Comparison of ENCODE assay signal across 15 cellular contexts in genomic region chr16:81876273-81876900, GRCh38.
DNase-seq lines count a peak whose midpoint lies in the region; ATAC-seq, FAIRE-seq and TF ChIP-seq lines count a peak whose summit lies in the region.
"Had no signal": no experiment of that assay in that cellular context is flagged by ENCODE, and none has a peak within 500 bp of the region (broad histone marks: within the 10 kb centered on the region; RNA-seq: fewer than 3 reads in every experiment).

No MANE protein-coding gene starts in this region.

- no peaks in the 10 kb centered on the region for H3K36me3 Mint-ChIP-seq in H9 (ENCODE audit: insufficient read depth in 1 of 3, low read depth in 3 of 3)
- peaks cover 0 to 12% (median 0%) of the 10 kb centered on the region in 3 donors for H3K36me3 Mint-ChIP-seq in CD8-positive, alpha-beta memory T cell

- no peaks in the 10 kb centered on the region for H3K27me3 ChIP-seq in H9 (ENCODE audit: insufficient read depth, low read length)
- H3K27me3 ChIP-seq in H1 (replicated peaks in 1 of 4; ENCODE audit: control insufficient read depth in 3 of 4, extremely low read depth in 1 of 4, insufficient read depth in 3 of 4, low read length in 3 of 4): no peaks in the 10 kb centered on the region
- no peaks in the 10 kb centered on the region for H3K27me3 ChIP-seq in neutrophil
- no peaks in the 10 kb centered on the region for H3K27me3 ChIP-seq in CD8-positive, alpha-beta memory T cell (ENCODE audit: insufficient read depth, low read length, poor library complexity, severe bottlenecking)
- no peaks in the 10 kb centered on the region; the same call in 1 of the 2 replicates for H3K27me3 ChIP-seq in SK-N-SH (ENCODE audit: insufficient read depth)
- H3K27me3 ChIP-seq: BLaER1 had no signal

- H3K27ac Mint-ChIP-seq in H9: peak overlapping the region in 2 of 3 experiments; percentile 29 to 70; a peak in 2 of 7 replicates
- H3K27ac Mint-ChIP-seq in CD8-positive, alpha-beta memory T cell: no peak overlapping the region
- H3K27ac Mint-ChIP-seq: HFFc6 had no signal

- H4K91ac ChIP-seq in H9 (ENCODE audit: insufficient read length, low read depth, low read length) (no peak overlapping the region), H1 (replicated peaks; ENCODE audit: insufficient read length, low read length) (peak overlapping the region; percentile 31)

- H3K4me1 ChIP-seq in H9 (ENCODE audit: insufficient read depth, low read length) (peaks cover 22% of the 10 kb centered on the region; the same call in 1 of the 2 replicates), H1 (replicated peaks in 1 of 4; ENCODE audit: control insufficient read depth in 3 of 4, insufficient read depth in 4 of 4, low read length in 3 of 4) (peaks cover 6 to 19% (median 11%) of the 10 kb centered on the region in 4 experiments), neutrophil (ENCODE audit: control insufficient read depth in 1 of 2, insufficient read depth in 1 of 2, low read depth in 1 of 2, low read length in 1 of 2) (peaks cover 28 to 34% of the 10 kb centered on the region in 2 experiments), SK-N-SH (ENCODE audit: control insufficient read depth in 1 of 2, insufficient read depth in 2 of 2, low read depth in 1 of 2, low read length in 1 of 2) (no peaks in the 10 kb centered on the region)
- no peaks in the 10 kb centered on the region for H3K4me1 ChIP-seq in CD8-positive, alpha-beta memory T cell (ENCODE audit: insufficient read depth, low read length)

- H2BK5ac ChIP-seq in H9 (ENCODE audit: insufficient read length, low read length) (no peak overlapping the region), H1 (ENCODE audit: low read depth, low read length) (no peak overlapping the region; the same call in 1 of the 2 replicates)

- no peak overlapping the region for H3K23ac ChIP-seq in H9 (ENCODE audit: insufficient read length, low read depth, low read length)
- no peak overlapping the region for H3K23ac ChIP-seq in H1 (ENCODE audit: insufficient read length)

- POLR2A ChIA-PET in H1 (lab: Charles Lee; ENCODE audit: partially characterized antibody): no interaction called here
- POLR2A ChIA-PET in CD8-positive, alpha-beta memory T cell (lab: Charles Lee): no interaction called here
- POLR2A ChIA-PET in SK-N-SH (lab: Yijun Ruan, JAX): no interaction called here

- H2BK20ac ChIP-seq in H9 (ENCODE audit: low read depth, low read length, poor library complexity, severe bottlenecking) (no peak overlapping the region), H1 (ENCODE audit: low read length) (no peak overlapping the region)

- no peak overlapping the region for H3K4me2 ChIP-seq in H9 (ENCODE audit: insufficient read depth, insufficient read length, low read length)
- no peak overlapping the region for H3K4me2 ChIP-seq in H1 (ENCODE audit: insufficient read depth in 1 of 2, low read depth in 2 of 2, low read length in 2 of 2)
- H3K4me2 ChIP-seq in SK-N-SH: no peak overlapping the region
- H3K4me2 ChIP-seq: BLaER1 had no signal

- H2BK15ac ChIP-seq in H9 (ENCODE audit: low read depth, low read length): no peak overlapping the region
- H2BK15ac ChIP-seq in H1 (ENCODE audit: low read length): peak overlapping the region; percentile 84; the same call in 1 of the 2 replicates

- no peaks in the 10 kb centered on the region for H3K27me3 Mint-ChIP-seq in H9 (ENCODE audit: low read depth)
- H3K27me3 Mint-ChIP-seq in CD8-positive, alpha-beta memory T cell: peaks cover 0 to 4% of the 10 kb centered on the region in 2 donors

- CTCF ChIA-PET in H1 (lab: Charles Lee; ENCODE audit: partially characterized antibody): interaction anchor here (0.9 to 6.5 kb wide), 15 partner anchors 10 to 412 kb away, joined by 3 to 78 read pairs (median 4); no protein-coding TSS in a partner anchor
- CTCF ChIA-PET in CD8-positive, alpha-beta memory T cell (lab: Charles Lee): interaction anchor here (1.4 kb wide), 1 partner anchor 13 kb away, joined by 4 read pairs; no protein-coding TSS in a partner anchor
- CTCF ChIA-PET in SK-N-SH (lab: Yijun Ruan, JAX): interaction anchor here (0.9 to 4.5 kb wide), 2 partner anchors 10 to 13 kb away, joined by 4 to 30 read pairs; no protein-coding TSS in a partner anchor

- WGBS in H9 (ENCODE audit: extremely low coverage, insufficient read length, low lambda C conversion rate): no CpG with 5 or more reads among the region's 10 CpGs
- 91% methylated on average over 10 of the region's 10 CpGs; no CpG with 5 or more reads in 1 of the 2 experiments for WGBS in H1 (ENCODE audit: extremely low coverage in 1 of 2, insufficient coverage in 1 of 2, insufficient read length in 1 of 2, insufficient replicate concordance in 2 of 2, low coverage in 1 of 2, low lambda C conversion rate in 2 of 2, missing lambda C conversion rate in 1 of 2), 2 experiments
- WGBS in SK-N-SH (ENCODE audit: low lambda C conversion rate): 64% methylated on average over 10 of the region's 10 CpGs

- no peak overlapping the region for H3K4me3 ChIP-seq in H1 (ENCODE audit: extremely low read depth in 1 of 4, insufficient read depth in 2 of 4, low read depth in 3 of 4, low read length in 4 of 4)
- no peak overlapping the region for H3K4me3 ChIP-seq in neutrophil (ENCODE audit: low read depth in 1 of 2, low read length in 1 of 2)
- H3K4me3 ChIP-seq in CD8-positive, alpha-beta memory T cell (ENCODE audit: low read length): no peak overlapping the region
- no peak overlapping the region for H3K4me3 ChIP-seq in SK-N-SH (ENCODE audit: low read depth in 2 of 2, low read length in 1 of 2)
- H3K4me3 ChIP-seq: BLaER1, GM12878, GM23248, K562 had no signal

- no peak overlapping the region for H4K5ac ChIP-seq in H9 (ENCODE audit: insufficient read length, low read depth, low read length)
- no peak overlapping the region for H4K5ac ChIP-seq in H1 (ENCODE audit: insufficient read length, low read depth, low read length)

- H3K23me2 ChIP-seq in H9 (ENCODE audit: insufficient read length, low read depth, low read length, poor library complexity, severe bottlenecking) (no peaks in the 10 kb centered on the region), H1 (ENCODE audit: low read depth, low read length) (no peaks in the 10 kb centered on the region)

- TF ChIP-seq EP300 in H1 (IDR thresholded peaks at IDR 0.05; ENCODE audit: borderline replicate concordance in 1 of 2, low read depth in 2 of 2, low read length in 2 of 2) (no peak), SK-N-SH (IDR thresholded peaks at IDR 0.05; ENCODE audit: borderline replicate concordance in 1 of 2, low read depth in 1 of 2, low read length in 1 of 2) (no peak)

- H3K36me3 ChIP-seq in H1 (ENCODE audit: control insufficient read depth in 2 of 4, insufficient read depth in 4 of 4, low read length in 3 of 4) (no peaks in the 10 kb centered on the region), neutrophil (peaks cover 73% of the 10 kb centered on the region), SK-N-SH (replicated peaks in 1 of 2; ENCODE audit: control insufficient read depth in 1 of 2, insufficient read depth in 2 of 2, low read length in 1 of 2) (no peaks in the 10 kb centered on the region)
- H3K36me3 ChIP-seq in CD8-positive, alpha-beta memory T cell (ENCODE audit: insufficient read depth, low read length): no peaks in the 10 kb centered on the region

- H3K79me2 ChIP-seq in H9 (ENCODE audit: insufficient read depth, low read length) (no peaks in the 10 kb centered on the region), H1 (ENCODE audit: control insufficient read depth in 1 of 2, insufficient read depth in 2 of 2, low read length in 2 of 2) (no peaks in the 10 kb centered on the region), SK-N-SH (ENCODE audit: insufficient read depth) (no peaks in the 10 kb centered on the region)

- no peak overlapping the region for H3K9ac ChIP-seq in H9 (ENCODE audit: extremely low read depth, insufficient read length, low read length)
- H3K9ac ChIP-seq in H1 (replicated peaks in 1 of 4; ENCODE audit: extremely low read depth in 1 of 4, low read depth in 3 of 4, low read length in 3 of 4): no peak overlapping the region
- no peak overlapping the region for H3K9ac ChIP-seq in SK-N-SH
- H3K9ac ChIP-seq: BLaER1, GM23248 had no signal

- no peaks in the 10 kb centered on the region for H3K9me3 Mint-ChIP-seq in H9
- no peaks in the 10 kb centered on the region for H3K9me3 Mint-ChIP-seq in CD8-positive, alpha-beta memory T cell
- H3K9me3 Mint-ChIP-seq: HFFc6 had no signal

- H3K9me3 ChIP-seq in H9 (ENCODE audit: control insufficient read depth, low read depth, low read length) (no peaks in the 10 kb centered on the region), H1 (ENCODE audit: insufficient read depth in 2 of 2, low read depth in 1 of 2, low read length in 1 of 2) (no peaks in the 10 kb centered on the region), neutrophil (no peaks in the 10 kb centered on the region), SK-N-SH (no peaks in the 10 kb centered on the region)
- H3K9me3 ChIP-seq in CD8-positive, alpha-beta memory T cell (ENCODE audit: low read length): no peaks in the 10 kb centered on the region
- H3K9me3 ChIP-seq: BLaER1 had no signal

- no peak overlapping the region for H3T11ph ChIP-seq in H9 (ENCODE audit: low read length)

- no peak overlapping the region for H2AK5ac ChIP-seq in H9 (ENCODE audit: insufficient read length, low read length)
- no peak overlapping the region; the same call in 1 of the 2 replicates for H2AK5ac ChIP-seq in H1 (ENCODE audit: low read depth, low read length)

- TF ChIP-seq CTCF in H9 (conservative IDR thresholded peaks at IDR 0.05): no peak
- TF ChIP-seq CTCF in H1 (IDR thresholded peaks at IDR 0.05; ENCODE audit: control extremely low read depth in 1 of 3, insufficient read depth in 1 of 3, low read depth in 1 of 3, low read length in 3 of 3): no peak
- no peak for TF ChIP-seq CTCF in neutrophil (IDR thresholded peaks at IDR 0.05)
- no peak for TF ChIP-seq CTCF in SK-N-SH (IDR thresholded peaks at IDR 0.05)

- H3K14ac ChIP-seq in H9 (ENCODE audit: insufficient read depth, low read length) (no peak overlapping the region), H1 (ENCODE audit: insufficient read length) (no peak overlapping the region)

- H3K79me1 ChIP-seq in H9 (ENCODE audit: insufficient read depth, low read depth, low read length, poor library complexity, severe bottlenecking) (no peaks in the 10 kb centered on the region), H1 (ENCODE audit: low read depth, low read length) (no peaks in the 10 kb centered on the region)

- no peak overlapping the region for H2BK12ac ChIP-seq in H9 (ENCODE audit: insufficient read length, low read depth, low read length)
- no peak overlapping the region for H2BK12ac ChIP-seq in H1 (ENCODE audit: low read depth, low read length)

- H3K4me1 Mint-ChIP-seq in H9: peaks cover 29 to 40% of the 10 kb centered on the region in 2 experiments
- peaks cover 22 to 25% (median 22%) of the 10 kb centered on the region in 3 donors for H3K4me1 Mint-ChIP-seq in CD8-positive, alpha-beta memory T cell

- no peak for DNase-seq in H9
- no peak for DNase-seq in H1 (ENCODE audit: low read depth in 1 of 2, low spot score in 2 of 2)
- no peak for DNase-seq in CD8-positive, alpha-beta memory T cell
- DNase-seq in SK-N-SH: no peak
- DNase-seq: Calu3, DMS 273 treated with DMSO at 0.1 percent for 48 hours, GM23248, HCEC 1CT, HFFc6 had no signal

- H3K56ac ChIP-seq in H9 (ENCODE audit: insufficient read length, low read depth, low read length) (no peak overlapping the region), H1 (replicated peaks; ENCODE audit: insufficient read length, low read depth, low read length) (no peak overlapping the region)

- no peaks in the 10 kb centered on the region for H3F3A ChIP-seq in SK-N-SH (replicated peaks; ENCODE audit: insufficient read depth)

- no peak overlapping the region for H2BK120ac ChIP-seq in H9 (ENCODE audit: low read depth, low read length, poor library complexity, severe bottlenecking)
- H2BK120ac ChIP-seq in H1 (replicated peaks; ENCODE audit: low read depth, low read length): no peak overlapping the region

- no peak overlapping the region; a peak in 1 of 5 replicates for H3K4me3 Mint-ChIP-seq in H9
- no peak overlapping the region for H3K4me3 Mint-ChIP-seq in CD8-positive, alpha-beta memory T cell
- H3K4me3 Mint-ChIP-seq: HFFc6 had no signal

- H4K8ac ChIP-seq in H9 (replicated peaks; ENCODE audit: insufficient read length, low read depth, low read length): no peak overlapping the region
- no peak overlapping the region for H4K8ac ChIP-seq in H1 (ENCODE audit: extremely low read depth, insufficient read depth, low read length)

- ATAC-seq in GM18858 (IDR thresholded peaks at IDR 0.05; ENCODE audit: unreplicated experiment): no peak
- ATAC-seq: GM12878, K562 had no signal

- TF ChIP-seq RAD21 in H1 (IDR thresholded peaks at IDR 0.05 in 1 of 2, conservative IDR thresholded peaks at IDR 0.05 in 1 of 2; ENCODE audit: low read depth in 2 of 2, low read length in 2 of 2) (no peak), SK-N-SH (IDR thresholded peaks at IDR 0.05; ENCODE audit: low read length) (no peak)

- H2AFZ ChIP-seq in H9 (ENCODE audit: low read length) (no peak overlapping the region), H1 (ENCODE audit: low read length) (no peak overlapping the region), SK-N-SH (ENCODE audit: low read depth) (no peak overlapping the region)
- H2AFZ ChIP-seq: GM23248 had no signal

- no peaks in the 10 kb centered on the region for H3K9me2 ChIP-seq in SK-N-SH

- no peak for FAIRE-seq in H1 (lab: Jason Lieb, UNC)
- FAIRE-seq: GM12878, GM18507, K562 had no signal

- H3K27ac ChIP-seq in H9 (ENCODE audit: insufficient read length, low read depth, low read length) (no peak overlapping the region), H1 (ENCODE audit: low read depth, low read length) (no peak overlapping the region), neutrophil (peak overlapping the region; percentile 64), SK-N-SH (ENCODE audit: low read depth in 2 of 2, low read length in 1 of 2) (no peak overlapping the region)
- no peak overlapping the region for H3K27ac ChIP-seq in CD8-positive, alpha-beta memory T cell (ENCODE audit: low read depth, low read length)
- H3K27ac ChIP-seq: BLaER1, GM23248 had no signal

- H3K4ac ChIP-seq in H9 (ENCODE audit: low read depth, low read length) (no peak overlapping the region), H1 (replicated peaks; ENCODE audit: insufficient read length, low read depth, low read length) (no peak overlapping the region)

- peaks cover 2% of the 10 kb centered on the region for H4K20me1 ChIP-seq in H9 (ENCODE audit: control insufficient read depth, insufficient read depth, insufficient read length)
- H4K20me1 ChIP-seq in H1 (replicated peaks in 1 of 2; ENCODE audit: control insufficient read depth in 1 of 2, insufficient read depth in 2 of 2, low read length in 2 of 2): no peaks in the 10 kb centered on the region
- H4K20me1 ChIP-seq in SK-N-SH (ENCODE audit: insufficient read depth): no peaks in the 10 kb centered on the region
- H4K20me1 ChIP-seq: BLaER1 had no signal

- no peak for TF ChIP-seq POLR2A in H1 (IDR thresholded peaks at IDR 0.05; ENCODE audit: control extremely low read depth in 1 of 2, low read depth in 2 of 2, low read length in 2 of 2)

- H3K18ac ChIP-seq in H9 (ENCODE audit: insufficient read length, low read depth, low read length): no peak overlapping the region
- no peak overlapping the region; the same call in 1 of the 2 replicates for H3K18ac ChIP-seq in H1 (ENCODE audit: extremely low read depth, low read length)

Comparison
In these comparisons a context has a peak if more than half of its experiments do, and no peak if none do; other contexts are left out.
1. H3K27ac Mint-ChIP-seq: peak in H9 (2 of 3); none in CD8-positive, alpha-beta memory T cell (0 of 8).